Comparison of ENCODE assay signal across 18 cellular contexts in genomic region chr10:114479307-114479706, GRCh38.
DNase-seq lines count a peak whose midpoint lies in the region; ATAC-seq, FAIRE-seq and TF ChIP-seq lines count a peak whose summit lies in the region.
"Had no signal": no experiment of that assay in that cellular context is flagged by ENCODE, and none has a peak within 500 bp of the region (broad histone marks: within the 10 kb centered on the region; RNA-seq: fewer than 3 reads in every experiment).

No MANE protein-coding gene starts in this region.

- ATAC-seq in right lobe of liver (peak; percentile 24 to 81 (median 46)), HG02973 (IDR thresholded peaks at IDR 0.05; ENCODE audit: unreplicated experiment) (no peak), sciatic nerve (no peak)

- TF ChIP-seq POLR2A in esophagus muscularis mucosa (IDR thresholded peaks at IDR 0.05; ENCODE audit: low read depth) (no peak), right lobe of liver (IDR thresholded peaks at IDR 0.05) (no peak)

- WGBS in esophagus muscularis mucosa = 34% methylated on average over 6 of the region's 6 CpGs
- WGBS in right lobe of liver (ENCODE audit: insufficient coverage, low coverage, low lambda C conversion rate, missing lambda C conversion rate) = 49% methylated on average over 6 of the region's 6 CpGs
- WGBS in small intestine, 3 donors = 10 to 33% (median 30%) methylated on average over 6 of the region's 6 CpGs

- TF ChIP-seq EP300 in esophagus muscularis mucosa (IDR thresholded peaks at IDR 0.05) = no peak

- H3K4me1 ChIP-seq in esophagus muscularis mucosa = peaks cover 53 to 64% (median 58%) of the 10 kb centered on the region in 4 donors
- H3K4me1 ChIP-seq in right lobe of liver = peaks cover 0 to 4% (median 2%) of the 10 kb centered on the region in 4 donors
- no peaks in the 10 kb centered on the region for H3K4me1 ChIP-seq in small intestine (ENCODE audit: control insufficient read depth in 2 of 2, insufficient read depth in 1 of 2, low read depth in 1 of 2, low read length in 1 of 2)
- H3K4me1 ChIP-seq: BLaER1 had no signal

- H3K9me3 ChIP-seq in esophagus muscularis mucosa (no peaks in the 10 kb centered on the region), right lobe of liver (no peaks in the 10 kb centered on the region), small intestine (ENCODE audit: control insufficient read depth, low read depth) (no peaks in the 10 kb centered on the region)
- H3K9me3 ChIP-seq: BLaER1 had no signal

- no peak for FAIRE-seq in small intestine (lab: Jason Lieb, UNC)

- no peaks in the 10 kb centered on the region for H3K27me3 ChIP-seq in esophagus muscularis mucosa
- H3K27me3 ChIP-seq in right lobe of liver = no peaks in the 10 kb centered on the region
- no peaks in the 10 kb centered on the region for H3K27me3 ChIP-seq in small intestine (ENCODE audit: control insufficient read depth in 2 of 2, insufficient read depth in 2 of 2, low read length in 2 of 2)
- H3K27me3 ChIP-seq: BLaER1 had no signal

- peak overlapping the region; percentile 31 to 76 (median 72) for H3K27ac ChIP-seq in esophagus muscularis mucosa (replicated peaks in 1 of 4)
- H3K27ac ChIP-seq in right lobe of liver = no peak overlapping the region
- H3K27ac ChIP-seq in small intestine (ENCODE audit: low read depth in 1 of 2, low read length in 1 of 2) = no peak overlapping the region
- H3K27ac ChIP-seq: BLaER1, RWPE1 had no signal

- intact Hi-C loops in esophagus muscularis mucosa (cut with DNase I) = loop anchor here (5.0 to 10.0 kb wide), 2 partner anchors 33 to 305 kb away; no protein-coding TSS in a partner anchor
- intact Hi-C loops in right lobe of liver (cut with DNase I) = loop anchor here in 1 of 2 donors (10.0 kb wide), 2 partner anchors 65 to 215 kb away; no protein-coding TSS in a partner anchor
- intact Hi-C loops in sciatic nerve (cut with DNase I) = loop anchor here (10.0 kb wide), 1 partner anchor 65 kb away; no protein-coding TSS in a partner anchor

- peaks cover 0 to 21% (median under 1%) of the 10 kb centered on the region in 4 donors for H3K36me3 ChIP-seq in esophagus muscularis mucosa
- H3K36me3 ChIP-seq in right lobe of liver = peaks cover 0 to 6% (median 3%) of the 10 kb centered on the region in 4 donors
- H3K36me3 ChIP-seq in small intestine (ENCODE audit: control insufficient read depth in 2 of 2, insufficient read depth in 2 of 2, low read length in 2 of 2) = no peaks in the 10 kb centered on the region
- H3K36me3 ChIP-seq: BLaER1 had no signal

- DNase-seq in OCI-M1 (lab: John Stamatoyannopoulos, UW) (peak; percentile 23), esophagus muscularis mucosa (ENCODE audit: extremely low spot score) (no peak), right lobe of liver (no peak), small intestine (peak; percentile 81), germinal center (ENCODE audit: low spot score) (no peak), Ammon's horn (ENCODE audit: low spot score) (no peak), sciatic nerve (ENCODE audit: low spot score) (no peak)
- DNase-seq: activated CD4-positive, alpha-beta T cell treated with anti-CD3 and anti-CD28 coated beads for 1 hour; activated CD8-positive, alpha-beta memory T cell treated with anti-CD3 and anti-CD28 coated beads, Interleukin-2, amount 50 U/mL, for 48 hours; activated naive CD8-positive, alpha-beta T cell treated with anti-CD3 and anti-CD28 coated beads, Interleukin-2, amount 10 ng/mL, durations not matched to agents 7 days and 5 days; NCI-H2029 treated with DMSO at 0.1 percent for 48 hours; NCI-H748 treated with DMSO at 0.1 percent for 48 hours; nephron progenitor cell; stimulated activated naive CD4-positive, alpha-beta T cell treated with Interleukin-2 at 50 U/mL for 16 hours had no signal

- TF ChIP-seq CTCF in esophagus muscularis mucosa (IDR thresholded peaks at IDR 0.05) = no peak
- TF ChIP-seq CTCF in right lobe of liver (IDR thresholded peaks at IDR 0.05) = no peak

- H3K4me3 ChIP-seq in esophagus muscularis mucosa = no peak overlapping the region
- no peak overlapping the region for H3K4me3 ChIP-seq in right lobe of liver
- no peak overlapping the region for H3K4me3 ChIP-seq in small intestine (ENCODE audit: low read depth in 1 of 2, low read length in 2 of 2)
- H3K4me3 ChIP-seq: BLaER1, skin epidermis had no signal

Comparison
In these comparisons a context has a peak if more than half of its experiments do, and no peak if none do; other contexts are left out.
1. DNase-seq: peak in OCI-M1 (single experiment) and small intestine (single experiment); none in esophagus muscularis mucosa (single experiment), right lobe of liver (0 of 3), germinal center (single experiment), Ammon's horn (single experiment) and sciatic nerve (single experiment).
2. H3K27ac ChIP-seq: peak in esophagus muscularis mucosa (4 of 4); none in right lobe of liver (0 of 3) and small intestine (0 of 2).
3. ATAC-seq: peak in right lobe of liver (4 of 4); none in HG02973 (single experiment) and sciatic nerve (single experiment).